15 cellular contexts compared by ENCODE assay signal in the genomic region with DNA sequence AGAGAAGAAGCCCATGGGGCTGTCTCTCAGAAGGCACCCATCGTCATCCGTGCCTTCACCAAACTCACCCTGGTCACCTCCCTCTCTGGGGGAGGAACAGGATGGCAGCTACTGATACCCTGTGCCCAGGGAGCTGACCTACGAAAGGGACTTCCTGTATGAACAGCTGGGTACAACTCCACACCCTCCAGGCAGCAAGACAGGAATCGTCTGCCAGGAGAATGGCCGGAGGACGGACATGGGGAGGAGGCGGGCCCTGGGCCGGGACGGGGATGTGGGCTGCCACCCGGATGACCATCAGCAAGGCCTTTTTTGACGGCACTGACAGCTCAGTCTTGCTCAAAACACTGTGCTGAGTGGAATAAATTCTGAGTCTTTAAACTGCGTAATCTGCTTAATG.
DNase-seq lines count a peak whose midpoint lies in the region; ATAC-seq and TF ChIP-seq lines count a peak whose summit lies in the region.
"Had no signal": no experiment of that assay in that cellular context is flagged by ENCODE, and none has a peak within 500 bp of the region (broad histone marks: within the 10 kb centered on the region; RNA-seq: fewer than 3 reads in every experiment).

No MANE protein-coding gene starts in this region.

- H3K9me3 Mint-ChIP-seq in activated naive CD4-positive, alpha-beta T cell treated with anti-CD3 and anti-CD28 coated beads, Interleukin-2, amount 10 ng/mL, durations not matched to agents 7 days and 5 days = peaks cover 11% of the 10 kb centered on the region
- peaks cover 0 to 5% of the 10 kb centered on the region in 2 donors for H3K9me3 Mint-ChIP-seq in activated naive CD4-positive, alpha-beta T cell treated with anti-CD3 and anti-CD28 coated beads, Interleukin-2, amount 50 U/mL, for 72 hours
- H3K9me3 Mint-ChIP-seq in chondrocyte (ENCODE audit: low read depth) = no peaks in the 10 kb centered on the region
- H3K9me3 Mint-ChIP-seq: WTC11 had no signal

- H3K4me1 ChIP-seq in mucosa of descending colon (ENCODE audit: low read depth) (peaks cover 4% of the 10 kb centered on the region), upper lobe of right lung (peaks cover 3% of the 10 kb centered on the region)

- no peaks in the 10 kb centered on the region for H3K27me3 Mint-ChIP-seq in activated naive CD4-positive, alpha-beta T cell treated with anti-CD3 and anti-CD28 coated beads, Interleukin-2, amount 10 ng/mL, durations not matched to agents 7 days and 5 days
- H3K27me3 Mint-ChIP-seq in chondrocyte (ENCODE audit: low read depth) = no peaks in the 10 kb centered on the region
- H3K27me3 Mint-ChIP-seq: brain; CD8-positive, alpha-beta memory T cell had no signal

- TF ChIP-seq CTCF in chondrocyte (IDR thresholded peaks at IDR 0.05) = no peak
- no peak for TF ChIP-seq CTCF in mucosa of descending colon (IDR thresholded peaks at IDR 0.05)
- no peak for TF ChIP-seq CTCF in upper lobe of right lung (IDR thresholded peaks at IDR 0.05)

- H3K4me1 Mint-ChIP-seq in activated naive CD4-positive, alpha-beta T cell treated with anti-CD3 and anti-CD28 coated beads, Interleukin-2, amount 10 ng/mL, durations not matched to agents 7 days and 5 days = peaks cover 4% of the 10 kb centered on the region
- no peaks in the 10 kb centered on the region for H3K4me1 Mint-ChIP-seq in chondrocyte (ENCODE audit: low read depth)
- H3K4me1 Mint-ChIP-seq: brain had no signal

- peak; percentile 15 for DNase-seq in activated naive CD4-positive, alpha-beta T cell treated with anti-CD3 and anti-CD28 coated beads, Interleukin-2, amount 10 ng/mL, durations not matched to agents 7 days and 5 days
- no peak for DNase-seq in activated naive CD4-positive, alpha-beta T cell treated with anti-CD3 and anti-CD28 coated beads, Interleukin-2, amount 50 U/mL, for 72 hours (ENCODE audit: low spot score in 2 of 2)
- DNase-seq in chondrocyte (ENCODE audit: low spot score) = peak; percentile 60
- peak; percentile 28 to 55 (median 53) for DNase-seq in mucosa of descending colon
- DNase-seq in upper lobe of right lung = peak; percentile 62
- DNase-seq in DMS 273 treated with DMSO at 0.1 percent for 48 hours (lab: John Stamatoyannopoulos, UW) = no peak
- DNase-seq: activated naive CD4-positive, alpha-beta T cell treated with Interleukin-2 at 50 U/mL for 16 hours; NCI-H1694; stimulated activated CD4-positive, alpha-beta T cell treated with anti-CD3 and anti-CD28 coated beads, Interleukin-4, amount 100 ng/mL, for 1 hour; stimulated activated CD8-positive, alpha-beta memory T cell treated with anti-CD3 and anti-CD28 coated beads, Interleukin-4, amount 100 ng/mL, for 48 hours had no signal

- H3K36me3 Mint-ChIP-seq in activated naive CD4-positive, alpha-beta T cell treated with anti-CD3 and anti-CD28 coated beads, Interleukin-2, amount 10 ng/mL, durations not matched to agents 7 days and 5 days = peaks cover 83% of the 10 kb centered on the region
- H3K36me3 Mint-ChIP-seq in activated naive CD4-positive, alpha-beta T cell treated with anti-CD3 and anti-CD28 coated beads, Interleukin-2, amount 50 U/mL, for 72 hours = peaks cover 13 to 22% of the 10 kb centered on the region in 2 donors
- H3K36me3 Mint-ChIP-seq in chondrocyte (ENCODE audit: low read depth) = peaks cover 9% of the 10 kb centered on the region

- no peak for ATAC-seq in activated naive CD4-positive, alpha-beta T cell treated with anti-CD3 and anti-CD28 coated beads, Interleukin-2, amount 50 U/mL, for 72 hours
- ATAC-seq in mucosa of descending colon = peak; percentile 80
- peak; percentile 5 for ATAC-seq in upper lobe of right lung
- ATAC-seq in GM19324 (IDR thresholded peaks at IDR 0.05; ENCODE audit: low FRiP score, unreplicated experiment) = no peak
- no peak for ATAC-seq in HG03378 (IDR thresholded peaks at IDR 0.05; ENCODE audit: unreplicated experiment)

- H3K4me3 ChIP-seq in mucosa of descending colon (no peak overlapping the region), upper lobe of right lung (no peak overlapping the region)

- no peaks in the 10 kb centered on the region for H3K27me3 ChIP-seq in upper lobe of right lung

- H3K9me3 ChIP-seq in mucosa of descending colon = no peaks in the 10 kb centered on the region
- H3K9me3 ChIP-seq in upper lobe of right lung = no peaks in the 10 kb centered on the region

- H3K27ac ChIP-seq in upper lobe of right lung = no peak overlapping the region

- intact Hi-C loops in mucosa of descending colon (cut with DNase I, micrococcal nuclease) = no loop called here
- intact Hi-C loops in upper lobe of right lung (cut with DNase I) = no loop called here

- no peak overlapping the region for H3K27ac Mint-ChIP-seq in activated naive CD4-positive, alpha-beta T cell treated with anti-CD3 and anti-CD28 coated beads, Interleukin-2, amount 10 ng/mL, durations not matched to agents 7 days and 5 days
- H3K27ac Mint-ChIP-seq in activated naive CD4-positive, alpha-beta T cell treated with anti-CD3 and anti-CD28 coated beads, Interleukin-2, amount 50 U/mL, for 72 hours = no peak overlapping the region
- H3K27ac Mint-ChIP-seq in chondrocyte (ENCODE audit: unreplicated experiment) = no peak overlapping the region
- H3K27ac Mint-ChIP-seq: WTC11 had no signal

- H3K36me3 ChIP-seq in mucosa of descending colon (ENCODE audit: low read depth) (no peaks in the 10 kb centered on the region), upper lobe of right lung (peaks cover 49% of the 10 kb centered on the region)

- H3K4me3 Mint-ChIP-seq in activated naive CD4-positive, alpha-beta T cell treated with anti-CD3 and anti-CD28 coated beads, Interleukin-2, amount 10 ng/mL, durations not matched to agents 7 days and 5 days = no peak overlapping the region
- H3K4me3 Mint-ChIP-seq in chondrocyte (ENCODE audit: unreplicated experiment) = no peak overlapping the region
- H3K4me3 Mint-ChIP-seq: brain; CD8-positive, alpha-beta memory T cell; WTC11 had no signal

- CTCF ChIA-PET in activated naive CD4-positive, alpha-beta T cell treated with anti-CD3 and anti-CD28 coated beads, Interleukin-2, amount 10 ng/mL, durations not matched to agents 7 days and 5 days (lab: Charles Lee) = interaction anchor here (0.9 kb wide), 1 partner anchor 13 kb away, joined by 4 read pairs; no protein-coding TSS in a partner anchor

Comparison
In these comparisons a context has a peak if more than half of its experiments do, and no peak if none do; other contexts are left out.
1. DNase-seq: peak in activated naive CD4-positive, alpha-beta T cell treated with anti-CD3 and anti-CD28 coated beads, Interleukin-2, amount 10 ng/mL, durations not matched to agents 7 days and 5 days (single experiment), chondrocyte (single experiment), mucosa of descending colon (3 of 3) and upper lobe of right lung (single experiment); none in activated naive CD4-positive, alpha-beta T cell treated with anti-CD3 and anti-CD28 coated beads, Interleukin-2, amount 50 U/mL, for 72 hours (0 of 2) and DMS 273 treated with DMSO at 0.1 percent for 48 hours (single experiment).
2. ATAC-seq: peak in mucosa of descending colon (single experiment) and upper lobe of right lung (single experiment); none in activated naive CD4-positive, alpha-beta T cell treated with anti-CD3 and anti-CD28 coated beads, Interleukin-2, amount 50 U/mL, for 72 hours (0 of 2), GM19324 (single experiment) and HG03378 (single experiment).